Comparison of ENCODE assay signal across 23 cellular contexts in the genomic region with DNA sequence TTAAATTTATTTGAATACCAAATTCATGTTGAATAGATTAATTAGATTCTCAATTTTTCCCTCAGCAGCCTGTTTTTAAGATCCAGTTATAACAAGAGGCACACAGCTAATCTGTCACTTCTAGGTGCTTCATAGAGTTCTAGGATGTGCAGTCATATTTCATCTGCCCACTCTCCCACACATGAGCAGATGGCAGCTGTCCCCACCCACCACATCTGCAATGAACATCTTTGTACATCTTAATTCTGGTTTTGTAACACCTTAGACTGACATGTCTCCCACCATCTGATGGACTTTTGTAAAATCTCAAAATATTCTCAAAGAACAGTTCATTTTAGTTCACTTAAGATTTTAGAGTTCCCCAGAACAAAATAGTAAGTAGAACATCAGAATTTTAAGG.
"Had no signal": no experiment of that assay in that cellular context is flagged by ENCODE, and none has a peak within 500 bp of the region (broad histone marks: within the 10 kb centered on the region; RNA-seq: fewer than 3 reads in every experiment).

No MANE protein-coding gene starts in this region.

- H3K27ac ChIP-seq: neural progenitor cell, ovary, parathyroid adenoma, psoas muscle, right lobe of liver, sigmoid colon, stomach, thoracic aorta, thyroid gland, tibial nerve, upper lobe of left lung, vagina had no signal

- H3K4me1 ChIP-seq: parathyroid adenoma, psoas muscle, right lobe of liver, sigmoid colon, stomach, thyroid gland, tibial nerve, upper lobe of left lung, vagina had no signal

- H3K36me3 ChIP-seq: neural progenitor cell, ovary, right lobe of liver, sigmoid colon, stomach, thoracic aorta, thyroid gland, tibial nerve, upper lobe of left lung, vagina had no signal

- DNase-seq: natural killer cell; occipital lobe; ovary; psoas muscle; right cardiac atrium; right lobe of liver; sigmoid colon; small intestine; stimulated activated CD4-positive, alpha-beta T cell treated with anti-CD3 and anti-CD28 coated beads, Interleukin-15, amount 100 ng/mL, for 24 hours; stimulated activated CD4-positive, alpha-beta T cell treated with anti-CD3 and anti-CD28 coated beads, Interleukin-2, amount 100 ng/mL, for 24 hours; stimulated activated CD4-positive, alpha-beta T cell treated with anti-CD3 and anti-CD28 coated beads, Interleukin-2, amount 100 ng/mL, for 48 hours; stimulated activated CD4-positive, alpha-beta T cell treated with anti-CD3 and anti-CD28 coated beads, Interleukin-4, amount 100 ng/mL, for 24 hours; stimulated activated naive B cell treated with anti-CD40 and anti-IgM and Interleukin-4, amounts not matched to agents 10 μg/mL and 1 μg/mL and 100 μg/mL, for 72 hours; stimulated activated naive CD4-positive, alpha-beta T cell treated with Interleukin-2 at 50 U/mL for 16 hours; stomach; thyroid gland; trophoblast cell; upper lobe of left lung had no signal

- H3K79me2 ChIP-seq: parathyroid adenoma had no signal

- H2AFZ ChIP-seq: neural progenitor cell, parathyroid adenoma had no signal

- H3K27me3 ChIP-seq: neural progenitor cell, ovary, right lobe of liver, sigmoid colon, stomach, thyroid gland, tibial nerve, upper lobe of left lung, vagina had no signal

- H3K4me3 ChIP-seq: neural progenitor cell, ovary, psoas muscle, right lobe of liver, sigmoid colon, stomach, thoracic aorta, thyroid gland, tibial nerve, upper lobe of left lung, vagina had no signal

- H3K9me3 ChIP-seq: ovary, psoas muscle, right lobe of liver, sigmoid colon, stomach, thoracic aorta, thyroid gland, upper lobe of left lung, vagina had no signal

- H3K4me2 ChIP-seq: neural progenitor cell had no signal

- H3K9ac ChIP-seq: neural progenitor cell, parathyroid adenoma had no signal
